ENCODE assay signal across 1 cellular context in genomic region chr4:113674733-113675132, GRCh38.
TF ChIP-seq lines count a peak whose summit lies in the region.

No MANE protein-coding gene starts in this region.

TF ChIP-seq in A549, 52 proteins besides CTCF, POLR2A, EP300 and RAD21 (continued from another document):
- TF ChIP-seq SMC3 (IDR thresholded peaks at IDR 0.05), result no peak
- TF ChIP-seq NPAS2 (CRISPR knock-in tag; IDR thresholded peaks at IDR 0.05; ENCODE audit: borderline replicate concordance), result no peak
- TF ChIP-seq HOXB13 (CRISPR knock-in tag; IDR thresholded peaks at IDR 0.05; ENCODE audit: low read depth), result no peak
- no peak for TF ChIP-seq POLR2AphosphoS2 (conservative IDR thresholded peaks at IDR 0.05; ENCODE audit: low read length)
- no peak for TF ChIP-seq EHF (CRISPR knock-in tag; IDR thresholded peaks at IDR 0.05)
- TF ChIP-seq RFX5 (IDR thresholded peaks at IDR 0.05), result no peak
